ENCODE assay signal across 8 cellular contexts in the genomic region with DNA sequence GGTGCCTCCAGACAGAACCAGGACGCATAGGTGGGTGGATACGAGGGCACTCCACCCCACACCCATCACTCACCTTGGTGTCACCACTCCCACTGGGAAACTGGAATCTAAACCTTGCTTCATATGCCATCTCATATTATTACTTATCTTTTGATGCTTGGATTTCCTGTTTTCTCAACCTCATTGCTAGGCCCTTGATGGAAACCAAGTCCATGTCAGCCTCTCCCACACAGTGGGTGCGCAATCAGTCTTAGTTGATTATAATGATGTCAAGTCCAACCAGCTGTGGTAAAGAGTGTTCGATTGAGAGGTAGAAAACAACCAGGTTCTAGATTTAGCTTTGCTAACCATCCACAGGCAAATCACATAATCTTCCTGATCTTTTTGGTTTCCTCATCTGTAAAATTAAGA. TPM values are rescaled to one million over a fixed set of nuclear protein-coding genes. Genes with fewer than 3 reads are reported as not detected.
A peak's percentile ranks its signal among the peaks of the same experiment; 100 is the strongest.
DNase-seq lines count a peak whose midpoint lies in the region; ATAC-seq and TF ChIP-seq lines count a peak whose summit lies in the region.

No MANE protein-coding gene starts in this region.

- H3K27ac ChIP-seq in SJCRH30 (peak overlapping the region; percentile 74), gastrocnemius medialis (peak overlapping the region; percentile 78 to 94 (median 90))

- H3K36me3 ChIP-seq in SJCRH30 (0 out of 2 replicates have a peak, but pooled peaks cover 3% of the 10 kb centered on the region), gastrocnemius medialis (no peaks in the 10 kb centered on the region)

- H3K27me3 ChIP-seq in SJCRH30 = no peaks in the 10 kb centered on the region
- no peaks in the 10 kb centered on the region for H3K27me3 ChIP-seq in gastrocnemius medialis

- DNase-seq in GM10266 (ENCODE audit: extremely low spot score) (no peak), SJCRH30 (no peak), erythroblast (lab: John Stamatoyannopoulos, UW) (no peak), gastrocnemius medialis (no peak), NK-92 (lab: John Stamatoyannopoulos, UW; ENCODE audit: unreplicated experiment) (no peak)

- in situ Hi-C loops in gastrocnemius medialis (cut with MboI; ENCODE audit: low sequenced_read_pairs in 4 of 4) = no loop called here

- H3K4me1 ChIP-seq in SJCRH30 = peaks cover 5% of the 10 kb centered on the region
- H3K4me1 ChIP-seq in gastrocnemius medialis = peaks cover 5 to 19% of the 10 kb centered on the region in 2 donors

- peak; percentile 4 for TF ChIP-seq CTCF in GM10266 (IDR thresholded peaks at IDR 0.05; ENCODE audit: control insufficient read depth, insufficient read depth, low read depth, missing control alignments)
- TF ChIP-seq CTCF in gastrocnemius medialis (IDR thresholded peaks at IDR 0.05 in 4 of 5, conservative IDR thresholded peaks at IDR 0.05 in 1 of 5) = no peak

- peak; percentile 53 for TF ChIP-seq POLR2A in erythroblast (IDR thresholded peaks at IDR 0.05; ENCODE audit: low read length)
- TF ChIP-seq POLR2A in gastrocnemius medialis (IDR thresholded peaks at IDR 0.05) = no peak

- intact Hi-C loops in gastrocnemius medialis (cut with DNase I; ENCODE audit: low total_unique reads) = loop anchor here (5.0 kb wide), 1 partner anchor 201 kb away; a partner anchor contains a TSS

- H3K4me3 ChIP-seq in SJCRH30 (peak overlapping the region; percentile 97), gastrocnemius medialis (peak overlapping the region; percentile 78 to 97 (median 88))

- H3K9me3 ChIP-seq in SJCRH30 (replicated peaks) = no peaks in the 10 kb centered on the region
- H3K9me3 ChIP-seq in gastrocnemius medialis = no peaks in the 10 kb centered on the region

- ATAC-seq in gastrocnemius medialis (no peak), HG03460 (IDR thresholded peaks at IDR 0.05; ENCODE audit: unreplicated experiment) (no peak), GM18502 (IDR thresholded peaks at IDR 0.05; ENCODE audit: poor library complexity, unreplicated experiment) (no peak), GM18861 (IDR thresholded peaks at IDR 0.05; ENCODE audit: unreplicated experiment) (no peak)

RNA-seq across cellular contexts. Expression of a gene that starts 0.6 kb away (rescaled TPM):
- 34.0 and 41.3 TPM in 2 replicates for total RNA-seq in SJCRH30 (2014; rRNA removed; shearing (Covaris generic))
- 10 to 100 TPM in 1 of 4 donors, 1 to 10 TPM in 3; 4.4 to 10.1 (median 6.8) TPM for total RNA-seq in gastrocnemius medialis
